1 cellular context compared by ENCODE assay signal in genomic region chr2:69939722-69940121, GRCh38.
TF ChIP-seq lines count a peak whose summit lies in the region.

No MANE protein-coding gene starts in this region.

TF ChIP-seq in K562, 482 proteins besides CTCF, POLR2A, EP300 and RAD21:
- TF ChIP-seq SIX5 (IDR thresholded peaks at IDR 0.05; ENCODE audit: borderline replicate concordance in 1 of 2, insufficient read depth in 1 of 2, low read depth in 1 of 2, low read length in 2 of 2) (no peak), NR2C1 (IDR thresholded peaks at IDR 0.05) (peak; percentile 77), NR2C1 (tag; IDR thresholded peaks at IDR 0.05) (peak; percentile 77; the same call in 1 of the 2 replicates), RBFOX2 (IDR thresholded peaks at IDR 0.05; ENCODE audit: low read depth, low read length) (0 out of 2 replicates have a peak, but pooled peaks have one; percentile 22), PHF8 (IDR thresholded peaks at IDR 0.05; ENCODE audit: borderline replicate concordance, low read length) (no peak), STAT5B (CRISPR knock-in tag; IDR thresholded peaks at IDR 0.05) (no peak), ZZZ3 (IDR thresholded peaks at IDR 0.05) (no peak), NFIC (IDR thresholded peaks at IDR 0.05) (no peak), CHD2 (IDR thresholded peaks at IDR 0.05; ENCODE audit: low read depth, low read length) (no peak), DLX4 (CRISPR knock-in tag; IDR thresholded peaks at IDR 0.05) (no peak), NCOR1 (IDR thresholded peaks at IDR 0.05) (no peak), NR2C2 (CRISPR knock-in tag; IDR thresholded peaks at IDR 0.05) (0 out of 2 replicates have a peak, but pooled peaks have one; percentile 53), NR2C2 (tag; IDR thresholded peaks at IDR 0.05) (0 out of 2 replicates have a peak, but pooled peaks have one; percentile 41), HMG20A (CRISPR knock-in tag; conservative IDR thresholded peaks at IDR 0.05) (no peak), ZNF146 (CRISPR knock-in tag; IDR thresholded peaks at IDR 0.05; ENCODE audit: unreplicated experiment) (no peak), SRSF7 (optimal IDR thresholded peaks at IDR 0.05; ENCODE audit: low read depth, low read length) (no peak), PPARD (CRISPR knock-in tag; IDR thresholded peaks at IDR 0.05) (no peak), CREM (IDR thresholded peaks at IDR 0.05; ENCODE audit: low read depth) (no peak), POLR2G (IDR thresholded peaks at IDR 0.05; ENCODE audit: low read depth, low read length) (peak; percentile 31; the same call in 1 of the 2 replicates)
